In the genomic region with DNA sequence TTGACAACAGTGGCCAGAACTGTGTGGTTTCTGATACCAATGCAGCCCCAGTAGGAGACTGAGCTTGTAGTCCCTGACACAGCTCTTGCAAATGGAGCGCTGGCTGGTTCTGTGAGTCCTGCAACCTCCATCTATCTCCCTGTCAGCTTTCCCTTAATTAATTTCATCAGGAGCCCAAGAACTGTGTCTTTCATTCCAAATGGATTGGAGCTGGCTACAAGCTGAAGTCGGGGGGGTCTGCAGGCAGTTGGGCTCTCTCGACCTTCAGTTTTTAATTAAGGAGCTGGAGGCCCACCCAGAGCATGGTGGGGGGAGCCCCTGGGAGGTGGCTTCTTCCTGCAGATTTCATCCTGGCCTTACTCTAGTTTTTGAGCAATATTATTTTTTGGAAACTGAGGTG, we compare ENCODE assay signal across 18 cellular contexts.
"Had no signal": no experiment of that assay in that cellular context is flagged by ENCODE, and none has a peak within 500 bp of the region (broad histone marks: within the 10 kb centered on the region; RNA-seq: fewer than 3 reads in every experiment).

No MANE protein-coding gene starts in this region.

- H3K9me3 ChIP-seq: breast epithelium, left lung, psoas muscle had no signal

- H3K4me3 ChIP-seq: breast epithelium, left lung, psoas muscle had no signal

- DNase-seq: activated CD4-positive, alpha-beta T cell treated with anti-CD3 and anti-CD28 coated beads, Interleukin-2, amount 10 ng/mL, durations not matched to agents 7 days and 5 days; activated CD4-positive, CD25-positive, alpha-beta regulatory T cell; activated CD8-positive, alpha-beta memory T cell treated with anti-CD3 and anti-CD28 coated beads, Interleukin-2, amount 50 U/mL, for 48 hours; activated naive CD8-positive, alpha-beta T cell treated with anti-CD3 and anti-CD28 coated beads for 36 hours; anterior cingulate cortex; cerebellar nuclear complex; effector memory CD4-positive, alpha-beta T cell; foreskin melanocyte; islet precursor cell; left lung; mesenchymal stem cell; trophoblast cell had no signal

- H3K4me3 Mint-ChIP-seq: activated CD4-positive, alpha-beta T cell treated with anti-CD3 and anti-CD28 coated beads, Interleukin-2, amount 10 ng/mL, durations not matched to agents 7 days and 5 days; activated naive CD8-positive, alpha-beta T cell treated with anti-CD3 and anti-CD28 coated beads for 36 hours; dendritic cell treated with granulocyte-macrophage colony-stimulating factor and Interleukin-4, amounts not matched to agents 40 ng/mL and 50 ng/mL, for 4 days; naive thymus-derived CD8-positive, alpha-beta T cell; stimulated activated effector memory CD8-positive, alpha-beta T cell treated with anti-CD3 and anti-CD28 coated beads, Interleukin-12 subunit alpha, Interleukin-12 subunit beta, amount 100 ng/mL, for 72 hours; T-helper 2 cell treated with Interferon-gamma antibody and Interleukin-4, amounts not matched to agents 5 μg/mL and 100 μg/mL, for 36 hours had no signal

- H3K36me3 Mint-ChIP-seq: activated naive CD8-positive, alpha-beta T cell treated with anti-CD3 and anti-CD28 coated beads for 36 hours; stimulated activated effector memory CD8-positive, alpha-beta T cell treated with anti-CD3 and anti-CD28 coated beads, Interleukin-12 subunit alpha, Interleukin-12 subunit beta, amount 100 ng/mL, for 72 hours had no signal

- H3K4me1 ChIP-seq: breast epithelium, psoas muscle had no signal

- H3K27ac ChIP-seq: left lung, psoas muscle had no signal

- H3K27ac Mint-ChIP-seq: activated CD4-positive, alpha-beta T cell treated with anti-CD3 and anti-CD28 coated beads, Interleukin-2, amount 10 ng/mL, durations not matched to agents 7 days and 5 days; activated naive CD8-positive, alpha-beta T cell treated with anti-CD3 and anti-CD28 coated beads for 36 hours; dendritic cell treated with granulocyte-macrophage colony-stimulating factor and Interleukin-4, amounts not matched to agents 40 ng/mL and 50 ng/mL, for 4 days; stimulated activated effector memory CD8-positive, alpha-beta T cell treated with anti-CD3 and anti-CD28 coated beads, Interleukin-12 subunit alpha, Interleukin-12 subunit beta, amount 100 ng/mL, for 72 hours; T-helper 2 cell treated with Interferon-gamma antibody and Interleukin-4, amounts not matched to agents 5 μg/mL and 100 μg/mL, for 36 hours had no signal

- H3K36me3 ChIP-seq: breast epithelium had no signal

- ATAC-seq: left lung; naive thymus-derived CD8-positive, alpha-beta T cell; psoas muscle; stimulated activated effector memory CD8-positive, alpha-beta T cell treated with anti-CD3 and anti-CD28 coated beads, Interleukin-12 subunit alpha, Interleukin-12 subunit beta, amount 100 ng/mL, for 72 hours had no signal

- H3K4me1 Mint-ChIP-seq: activated CD4-positive, alpha-beta T cell treated with anti-CD3 and anti-CD28 coated beads, Interleukin-2, amount 10 ng/mL, durations not matched to agents 7 days and 5 days; activated naive CD8-positive, alpha-beta T cell treated with anti-CD3 and anti-CD28 coated beads for 36 hours; naive thymus-derived CD8-positive, alpha-beta T cell had no signal

- H3K9me3 Mint-ChIP-seq: dendritic cell treated with granulocyte-macrophage colony-stimulating factor and Interleukin-4, amounts not matched to agents 40 ng/mL and 50 ng/mL, for 4 days had no signal

- H3K27me3 Mint-ChIP-seq: activated naive CD8-positive, alpha-beta T cell treated with anti-CD3 and anti-CD28 coated beads for 36 hours had no signal

- H3K27me3 ChIP-seq: left lung had no signal
